Comparison of ENCODE assay signal across 8 cellular contexts in the genomic region with DNA sequence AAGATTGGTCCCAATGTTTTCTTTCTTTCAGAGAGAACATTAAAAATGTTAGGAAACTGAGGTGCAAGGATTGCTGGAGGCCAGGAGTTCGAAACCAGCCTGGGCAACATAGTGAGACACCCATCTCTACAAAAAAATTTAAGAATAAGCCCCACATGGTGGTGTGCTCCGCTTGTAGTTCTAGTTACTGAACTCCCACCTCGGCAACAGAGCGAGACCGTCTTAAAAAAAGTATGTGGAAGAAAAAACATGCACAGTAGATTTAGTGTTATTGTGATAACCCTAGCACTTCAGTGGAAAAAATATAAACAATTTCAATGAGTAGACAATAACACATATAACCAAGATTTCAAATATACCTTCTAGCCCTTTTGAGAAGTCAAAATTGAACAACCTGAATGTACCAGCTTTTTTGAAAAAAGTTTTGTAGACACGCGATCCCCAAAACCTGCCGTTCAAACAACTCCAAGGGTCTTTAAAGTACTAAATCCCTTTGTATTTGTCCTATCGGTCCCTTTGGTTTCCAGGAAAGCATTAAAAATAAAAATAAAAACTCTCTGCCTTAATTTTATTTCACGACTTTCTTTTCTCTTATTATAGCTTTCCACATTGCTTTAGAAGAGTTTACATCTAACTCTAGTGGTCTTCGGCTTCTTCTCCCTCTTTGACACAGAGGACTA. TPM values are rescaled to one million over a fixed set of nuclear protein-coding genes. Genes with fewer than 3 reads are reported as not detected.
DNase-seq lines count a peak whose midpoint lies in the region; ATAC-seq, FAIRE-seq and TF ChIP-seq lines count a peak whose summit lies in the region.

No MANE protein-coding gene starts in this region.

- peak overlapping the region; percentile 76 for H3K9ac ChIP-seq in HUES48 (ENCODE audit: low read depth, low read length)
- peak overlapping the region; percentile 95 for H3K9ac ChIP-seq in GM12878 (ENCODE audit: control insufficient read depth, insufficient read depth, low read length)

- peak in 1 of 3 experiments; percentile 29; a peak in 2 of 6 replicates for TF ChIP-seq CTCF in GM12878 (IDR thresholded peaks at IDR 0.05 in 2 of 3, conservative IDR thresholded peaks at IDR 0.05 in 1 of 3; ENCODE audit: control insufficient read depth in 2 of 3, extremely low read depth in 1 of 3, insufficient read depth in 1 of 3, low read depth in 3 of 3, low read length in 3 of 3)
- no peak for TF ChIP-seq CTCF in lung (IDR thresholded peaks at IDR 0.05; ENCODE audit: control extremely low read depth, extremely low read depth)
- TF ChIP-seq CTCF in uterus (IDR thresholded peaks at IDR 0.05), result no peak

- H2AFZ ChIP-seq in GM12878 (ENCODE audit: control insufficient read depth, low read depth, low read length), result peak overlapping the region; percentile 90

- H4K20me1 ChIP-seq in GM12878 (ENCODE audit: control insufficient read depth, insufficient read depth), result no peaks in the 10 kb centered on the region

- FAIRE-seq in GM12878 (lab: Jason Lieb, UNC), result peak; percentile 77

- H3K27ac ChIP-seq in HUES48 (ENCODE audit: low read depth, low read length), result peak overlapping the region; percentile 87
- H3K27ac ChIP-seq in GM12878 (ENCODE audit: control insufficient read depth, insufficient read depth), result peak overlapping the region; percentile 94
- peak overlapping the region; percentile 90 to 96 for H3K27ac ChIP-seq in lung (ENCODE audit: low read depth in 1 of 2, low read length in 1 of 2)
- peak overlapping the region; percentile 97 for H3K27ac ChIP-seq in uterus

- H3K36me3 ChIP-seq in HUES48 (ENCODE audit: control insufficient read depth, insufficient read depth, low read length), result no peaks in the 10 kb centered on the region
- no peaks in the 10 kb centered on the region for H3K36me3 ChIP-seq in GM12878 (ENCODE audit: control insufficient read depth in 2 of 2, insufficient read depth in 2 of 2, low read length in 1 of 2)
- H3K36me3 ChIP-seq in lung (ENCODE audit: control insufficient read depth in 2 of 2, insufficient read depth in 2 of 2, low read length in 2 of 2), result no peaks in the 10 kb centered on the region
- no peaks in the 10 kb centered on the region for H3K36me3 ChIP-seq in uterus

- H3K9me3 ChIP-seq in HUES48 (ENCODE audit: control insufficient read depth, insufficient read depth, low read length), result no peaks in the 10 kb centered on the region
- no peaks in the 10 kb centered on the region for H3K9me3 ChIP-seq in GM12878 (replicated peaks; ENCODE audit: control insufficient read depth, insufficient read depth, low read length)
- no peaks in the 10 kb centered on the region for H3K9me3 ChIP-seq in lung (ENCODE audit: control insufficient read depth in 2 of 2, insufficient read depth in 1 of 2, low read length in 1 of 2)
- H3K9me3 ChIP-seq in uterus, result no peaks in the 10 kb centered on the region

- TF ChIP-seq EP300 in GM12878 (IDR thresholded peaks at IDR 0.05; ENCODE audit: borderline replicate concordance in 1 of 2, control insufficient read depth in 1 of 2, low read depth in 2 of 2, low read length in 2 of 2), result no peak

- peak overlapping the region; percentile 80 for H3K4me3 ChIP-seq in HUES48 (ENCODE audit: low read depth, low read length)
- peak overlapping the region; percentile 99 for H3K4me3 ChIP-seq in GM12878
- peak overlapping the region; percentile 82 for H3K4me3 ChIP-seq in lung
- peak overlapping the region; percentile 86 to 87 for H3K4me3 ChIP-seq in uterus

- peak; percentile 64 for DNase-seq in ACHN
- DNase-seq in GM12878 (ENCODE audit: low read depth, low spot score), result no peak
- DNase-seq in lung (ENCODE audit: low spot score), result no peak
- peak; percentile 18 to 31 for DNase-seq in uterus
- DNase-seq in stimulated activated CD4-positive, alpha-beta T cell treated with anti-CD3 and anti-CD28 coated beads, Interleukin-2, amount 100 ng/mL, for 48 hours, result no peak
- DNase-seq in dedifferentiated amniotic fluid mesenchymal stem cell (ENCODE audit: extremely low spot score), result no peak
- no peak for DNase-seq in DMS79 treated with DMSO at 0.1 percent for 48 hours (lab: John Stamatoyannopoulos, UW)

- TF ChIP-seq RAD21 in GM12878 (IDR thresholded peaks at IDR 0.05; ENCODE audit: insufficient read depth, low read depth, low read length), result peak; percentile 35; the same call in 1 of the 2 replicates

- H3K4me1 ChIP-seq in HUES48 (ENCODE audit: control insufficient read depth, insufficient read depth, low read length) (peaks cover 17% of the 10 kb centered on the region), GM12878 (ENCODE audit: control insufficient read depth, insufficient read depth, low read length) (peaks cover 7% of the 10 kb centered on the region), lung (ENCODE audit: control insufficient read depth in 2 of 2, insufficient read depth in 2 of 2, low read length in 2 of 2) (peaks cover 3 to 4% of the 10 kb centered on the region in 2 donors), uterus (peaks cover 0 to 4% of the 10 kb centered on the region in 2 donors)

- POLR2A ChIA-PET in GM12878 (lab: Charles Lee), result interaction anchor here (0.6 to 2.2 kb wide), 3 partner anchors 10 to 1971 kb away, joined by 4 to 10 read pairs (median 5); no protein-coding TSS in a partner anchor

- CTCF ChIA-PET in GM12878 (lab: Yijun Ruan, JAX), result interaction anchor here (0.7 to 3.2 kb wide), 19 partner anchors 9 to 513 kb away, joined by 3 to 25 read pairs (median 4); no protein-coding TSS in a partner anchor

- in situ Hi-C loops in ACHN (cut with HindIII; ENCODE audit: low pct_ligation_motif_present, low pct_unique_long_range_greater_than_20kb, low sequenced_read_pairs) (no loop called here), GM12878 (cut with MboI) (no loop called here)

- BruUV-seq in GM12878 (replicated peaks; lab: Mats Ljungman, UMichigan), result TSS peak; percentile 89

- no peak for ATAC-seq in GM12878
- no peak for ATAC-seq in lung (ENCODE audit: insufficient read depth, low FRiP score)

- SMC1A ChIA-PET in GM12878 (lab: Charles Lee; ENCODE audit: uncharacterized antibody, unreplicated experiment), result interaction anchor here (0.6 to 2.0 kb wide), 17 partner anchors 9 to 1655 kb away, joined by 3 to 8 read pairs (median 4); no protein-coding TSS in a partner anchor

- intact Hi-C loops in GM12878 (cut with micrococcal nuclease; ENCODE audit: unreplicated experiment) (loop anchor here (5.0 to 10.0 kb wide), 2 partner anchors 512 to 1160 kb away; partner anchors contain the start of genes ARID2 and SLC38A2), uterus (cut with DNase I; ENCODE audit: low total_unique reads) (no loop called here)

- TF ChIP-seq POLR2A in GM12878 (IDR thresholded peaks at IDR 0.05; ENCODE audit: low read depth, low read length) (no peak), uterus (IDR thresholded peaks at IDR 0.05) (no peak)

- 3% methylated on average over 11 of the region's 11 CpGs for WGBS in GM12878 (ENCODE audit: insufficient coverage, insufficient replicate concordance, low lambda C conversion rate, missing lambda C conversion rate)
- 15 to 20% methylated on average over 11 of the region's 11 CpGs for WGBS in lung, 2 donors

- RAD21 ChIA-PET in GM12878 (lab: Charles Lee; ENCODE audit: unreplicated experiment), result interaction anchor here (0.7 to 1.6 kb wide), 10 partner anchors 9 to 511 kb away, joined by 3 to 9 read pairs (median 3); no protein-coding TSS in a partner anchor

- H3K79me2 ChIP-seq in GM12878 (ENCODE audit: control insufficient read depth, insufficient read depth, low read length), result peaks cover 43% of the 10 kb centered on the region

- peak overlapping the region; percentile 49 for H3K4me2 ChIP-seq in GM12878 (ENCODE audit: control insufficient read depth, insufficient read depth)

- H3K27me3 ChIP-seq in HUES48 (ENCODE audit: control insufficient read depth, insufficient read depth, low read length) (no peaks in the 10 kb centered on the region), GM12878 (replicated peaks in 1 of 2; ENCODE audit: control insufficient read depth in 2 of 2, insufficient read depth in 2 of 2, low read length in 1 of 2) (no peaks in the 10 kb centered on the region), lung (ENCODE audit: control insufficient read depth, insufficient read depth) (no peaks in the 10 kb centered on the region), uterus (no peaks in the 10 kb centered on the region)

TF ChIP-seq in GM12878, 131 proteins besides CTCF, POLR2A, EP300 and RAD21 (continues in another document):
- no peak for TF ChIP-seq STAT1 (conservative IDR thresholded peaks at IDR 0.05)

RNA-seq across cellular contexts. Expression of gene ANO6, which starts 1.0 kb away (rescaled TPM):
- 79.6 and 85.6 TPM in 2 replicates for total RNA-seq in GM12878 (2013; cell fraction: nucleolus; rRNA removed)
- total RNA-seq in GM12878 (2014; rRNA removed) (26.9 and 28.5 TPM in 2 replicates), GM12878 (2014; rRNA removed; fragmentation: Illumina TruSeq; extraction: Trizol) (30.3 and 32.3 TPM in 2 replicates), GM12878 (2021) (25.3 and 26.8 TPM in 2 replicates), lung (100 to 1,000 TPM in 1 of 2 donors, 10 to 100 TPM in 1; 56.2 to 102 TPM), uterus (100 to 1,000 TPM in 1 of 4 donors, 10 to 100 TPM in 3; 53.8 to 125 (median 75.9) TPM)
- 11.7 TPM for polyA plus RNA-seq in GM12878 (2011; ENCODE audit: low read depth)
- polyA plus RNA-seq in GM12878 (2011; rRNA removed) (30.3 and 41.6 TPM in 2 replicates), GM12878 (2014; fragmentation: Illumina TruSeq; extraction: Trizol) (27.6 and 35.8 TPM in 2 replicates), GM12878 (2014; fragmentation: Nextera tagmentation; extraction: Ambion mirVana) (1 to 10 TPM; 4.6 to 5.6 TPM), GM12878 (2014; rRNA removed) (14.8 and 18.2 TPM in 2 replicates), GM12878 (2016; fragmentation: Nextera tagmentation; extraction: Ambion mirVana) (10 to 100 TPM; 23.4 to 25.2 TPM), lung (10 to 100 TPM in 1 of 2 donors, 1 to 10 TPM in 1; 8.7 to 24.8 TPM)
- 16.8 and 21.9 TPM in 2 replicates for polyA plus RNA-seq in GM12878 (2011; cell fraction: cytosol; rRNA removed)
- polyA plus RNA-seq in GM12878 (2011; cell fraction: nucleus; rRNA removed), result 18.3 and 20.8 TPM in 2 replicates
- polyA plus RNA-seq in GM12878 (2012), result 15.4 and 22.1 TPM in 2 replicates
- 45.6 and 46.3 TPM in 2 replicates for polyA minus RNA-seq in GM12878 (2011; rRNA and poly(A)+ RNA removed)
- polyA minus RNA-seq in GM12878 (2011; cell fraction: cytosol; rRNA and poly(A)+ RNA removed), result 14.7 and 15.4 TPM in 2 replicates
- polyA minus RNA-seq in GM12878 (2011; cell fraction: nucleus; rRNA and poly(A)+ RNA removed), result 28.4 and 38.5 TPM in 2 replicates

Comparison
In these comparisons a context has a peak if more than half of its experiments do, and no peak if none do; other contexts are left out.
1. DNase-seq: peak in ACHN (single experiment) and uterus (2 of 2); none in GM12878 (single experiment), lung (single experiment), stimulated activated CD4-positive, alpha-beta T cell treated with anti-CD3 and anti-CD28 coated beads, Interleukin-2, amount 100 ng/mL, for 48 hours (0 of 2), dedifferentiated amniotic fluid mesenchymal stem cell (single experiment) and DMS79 treated with DMSO at 0.1 percent for 48 hours (single experiment).
2. Peak in every context shown above with its lines, with median percentiles within 50 percentile points of each other: H3K27ac ChIP-seq and H3K4me3 ChIP-seq.